Comparison of ENCODE assay signal across 1 cellular context in the genomic region with DNA sequence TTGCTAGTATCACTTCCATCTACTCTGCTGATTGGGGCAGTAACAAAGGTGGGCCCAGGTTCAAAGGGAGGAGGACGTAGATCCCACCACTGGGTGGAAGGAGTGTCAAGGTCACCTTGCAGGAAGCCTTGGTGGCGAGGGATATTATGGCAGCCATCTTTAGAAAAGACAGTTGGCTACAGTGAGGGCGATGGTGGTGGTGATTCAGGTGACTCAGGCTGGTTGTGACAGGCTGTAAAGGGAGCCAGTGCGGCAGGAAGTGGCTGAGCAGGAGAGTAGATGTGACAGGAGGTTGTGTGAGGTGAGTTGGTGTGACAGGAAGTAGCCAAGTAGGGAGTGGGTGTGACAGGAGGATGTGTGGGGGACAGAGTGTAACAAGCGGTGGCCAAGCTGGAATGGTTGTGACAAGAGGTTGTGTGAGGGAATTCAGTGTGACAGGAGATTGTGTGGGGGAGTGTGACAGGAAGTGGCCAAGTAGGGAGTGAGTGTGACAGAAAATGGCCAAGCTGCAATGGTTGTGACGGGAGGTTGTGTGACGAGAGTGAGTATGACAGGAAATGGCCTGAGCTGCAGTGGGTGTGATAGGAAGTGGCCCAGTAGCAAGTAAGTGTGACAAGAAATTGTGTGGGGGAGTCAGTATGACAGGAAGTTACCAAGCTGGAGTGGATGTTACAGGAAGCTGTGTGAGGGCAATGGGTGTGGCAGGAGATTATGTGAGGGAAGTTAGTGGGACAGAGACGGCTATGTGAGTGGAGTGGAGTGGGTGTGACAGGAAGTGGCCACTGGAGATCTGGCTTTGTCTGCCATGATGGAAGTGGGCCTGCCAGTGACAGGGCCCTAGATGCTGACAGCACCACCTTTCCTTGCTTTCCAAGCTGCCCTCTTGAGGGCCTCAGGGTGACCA.
TF ChIP-seq lines count a peak whose summit lies in the region.

No MANE protein-coding gene starts in this region.

TF ChIP-seq in GM23338, 12 proteins besides CTCF, POLR2A, EP300 and RAD21 (continued from another document):
- TF ChIP-seq, protein P1, sequence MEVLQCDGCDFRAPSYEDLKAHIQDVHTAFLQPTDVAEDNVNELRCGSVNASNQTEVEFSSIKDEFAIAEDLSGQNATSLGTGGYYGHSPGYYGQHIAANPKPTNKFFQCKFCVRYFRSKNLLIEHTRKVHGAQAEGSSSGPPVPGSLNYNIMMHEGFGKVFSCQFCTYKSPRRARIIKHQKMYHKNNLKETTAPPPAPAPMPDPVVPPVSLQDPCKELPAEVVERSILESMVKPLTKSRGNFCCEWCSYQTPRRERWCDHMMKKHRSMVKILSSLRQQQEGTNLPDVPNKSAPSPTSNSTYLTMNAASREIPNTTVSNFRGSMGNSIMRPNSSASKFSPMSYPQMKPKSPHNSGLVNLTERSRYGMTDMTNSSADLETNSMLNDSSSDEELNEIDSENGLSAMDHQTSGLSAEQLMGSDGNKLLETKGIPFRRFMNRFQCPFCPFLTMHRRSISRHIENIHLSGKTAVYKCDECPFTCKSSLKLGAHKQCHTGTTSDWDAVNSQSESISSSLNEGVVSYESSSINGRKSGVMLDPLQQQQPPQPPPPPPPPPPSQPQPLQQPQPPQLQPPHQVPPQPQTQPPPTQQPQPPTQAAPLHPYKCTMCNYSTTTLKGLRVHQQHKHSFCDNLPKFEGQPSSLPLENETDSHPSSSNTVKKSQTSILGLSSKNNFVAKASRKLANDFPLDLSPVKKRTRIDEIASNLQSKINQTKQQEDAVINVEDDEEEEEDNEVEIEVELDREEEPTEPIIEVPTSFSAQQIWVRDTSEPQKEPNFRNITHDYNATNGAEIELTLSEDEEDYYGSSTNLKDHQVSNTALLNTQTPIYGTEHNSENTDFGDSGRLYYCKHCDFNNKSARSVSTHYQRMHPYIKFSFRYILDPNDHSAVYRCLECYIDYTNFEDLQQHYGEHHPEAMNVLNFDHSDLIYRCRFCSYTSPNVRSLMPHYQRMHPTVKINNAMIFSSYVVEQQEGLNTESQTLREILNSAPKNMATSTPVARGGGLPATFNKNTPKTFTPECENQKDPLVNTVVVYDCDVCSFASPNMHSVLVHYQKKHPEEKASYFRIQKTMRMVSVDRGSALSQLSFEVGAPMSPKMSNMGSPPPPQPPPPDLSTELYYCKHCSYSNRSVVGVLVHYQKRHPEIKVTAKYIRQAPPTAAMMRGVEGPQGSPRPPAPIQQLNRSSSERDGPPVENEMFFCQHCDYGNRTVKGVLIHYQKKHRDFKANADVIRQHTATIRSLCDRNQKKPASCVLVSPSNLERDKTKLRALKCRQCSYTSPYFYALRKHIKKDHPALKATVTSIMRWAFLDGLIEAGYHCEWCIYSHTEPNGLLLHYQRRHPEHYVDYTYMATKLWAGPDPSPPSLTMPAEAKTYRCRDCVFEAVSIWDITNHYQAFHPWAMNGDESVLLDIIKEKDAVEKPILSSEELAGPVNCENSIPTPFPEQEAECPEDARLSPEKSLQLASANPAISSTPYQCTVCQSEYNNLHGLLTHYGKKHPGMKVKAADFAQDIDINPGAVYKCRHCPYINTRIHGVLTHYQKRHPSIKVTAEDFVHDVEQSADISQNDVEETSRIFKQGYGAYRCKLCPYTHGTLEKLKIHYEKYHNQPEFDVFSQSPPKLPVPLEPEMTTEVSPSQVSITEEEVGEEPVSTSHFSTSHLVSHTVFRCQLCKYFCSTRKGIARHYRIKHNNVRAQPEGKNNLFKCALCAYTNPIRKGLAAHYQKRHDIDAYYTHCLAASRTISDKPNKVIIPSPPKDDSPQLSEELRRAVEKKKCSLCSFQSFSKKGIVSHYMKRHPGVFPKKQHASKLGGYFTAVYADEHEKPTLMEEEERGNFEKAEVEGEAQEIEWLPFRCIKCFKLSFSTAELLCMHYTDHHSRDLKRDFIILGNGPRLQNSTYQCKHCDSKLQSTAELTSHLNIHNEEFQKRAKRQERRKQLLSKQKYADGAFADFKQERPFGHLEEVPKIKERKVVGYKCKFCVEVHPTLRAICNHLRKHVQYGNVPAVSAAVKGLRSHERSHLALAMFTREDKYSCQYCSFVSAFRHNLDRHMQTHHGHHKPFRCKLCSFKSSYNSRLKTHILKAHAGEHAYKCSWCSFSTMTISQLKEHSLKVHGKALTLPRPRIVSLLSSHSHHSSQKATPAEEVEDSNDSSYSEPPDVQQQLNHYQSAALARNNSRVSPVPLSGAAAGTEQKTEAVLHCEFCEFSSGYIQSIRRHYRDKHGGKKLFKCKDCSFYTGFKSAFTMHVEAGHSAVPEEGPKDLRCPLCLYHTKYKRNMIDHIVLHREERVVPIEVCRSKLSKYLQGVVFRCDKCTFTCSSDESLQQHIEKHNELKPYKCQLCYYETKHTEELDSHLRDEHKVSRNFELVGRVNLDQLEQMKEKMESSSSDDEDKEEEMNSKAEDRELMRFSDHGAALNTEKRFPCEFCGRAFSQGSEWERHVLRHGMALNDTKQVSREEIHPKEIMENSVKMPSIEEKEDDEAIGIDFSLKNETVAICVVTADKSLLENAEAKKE (CRISPR knock-in tag; IDR thresholded peaks at IDR 0.05), result no peak
- no peak for TF ChIP-seq EZH2 (IDR thresholded peaks at IDR 0.05; ENCODE audit: low read depth, unreplicated experiment)
